In genomic region chr22:44422742-44423370, GRCh38 we compare ENCODE assay signal across 21 cellular contexts.
A peak's percentile ranks its signal among the peaks of the same experiment; 100 is the strongest.
DNase-seq lines count a peak whose midpoint lies in the region; ATAC-seq and TF ChIP-seq lines count a peak whose summit lies in the region.
"Had no signal": no experiment of that assay in that cellular context is flagged by ENCODE, and none has a peak within 500 bp of the region (broad histone marks: within the 10 kb centered on the region; RNA-seq: fewer than 3 reads in every experiment).

No MANE protein-coding gene starts in this region.

- dilution Hi-C loops in IMR-90 (cut with HindIII; ENCODE audit: low sequenced_read_pairs, unreplicated experiment), result no loop called here

- no peak overlapping the region for H3K4me2 ChIP-seq in IMR-90 (ENCODE audit: low read depth, low read length)

- intact Hi-C loops in IMR-90 (cut with micrococcal nuclease) (no loop called here), sigmoid colon (cut with DNase I) (no loop called here)

- no peaks in the 10 kb centered on the region for H3K79me1 ChIP-seq in IMR-90 (ENCODE audit: low read depth in 1 of 2, low read length in 2 of 2)

- no peak overlapping the region for H2AK5ac ChIP-seq in IMR-90 (ENCODE audit: low read depth, low read length)

- WGBS in IMR-90 (ENCODE audit: extremely low coverage in 2 of 2, insufficient read length in 1 of 2), 2 experiments, result 75% methylated on average over 6 of the region's 12 CpGs; no CpG with 5 or more reads in 1 of the 2 experiments
- 66 to 68% methylated on average over 12 of the region's 12 CpGs for WGBS in sigmoid colon, 2 donors

- H4K8ac ChIP-seq in IMR-90 (ENCODE audit: low read depth in 2 of 2, low read length in 2 of 2), result no peak overlapping the region

- no peak overlapping the region for H2BK5ac ChIP-seq in IMR-90 (ENCODE audit: low read depth, low read length, poor library complexity, severe bottlenecking)

- peak overlapping the region; percentile 26 for H2AFZ ChIP-seq in IMR-90 (replicated peaks; ENCODE audit: low read length, poor library complexity)

- no peak overlapping the region for H3K14ac ChIP-seq in IMR-90 (replicated peaks; ENCODE audit: low read depth, low read length)

- H3K36me3 ChIP-seq in IMR-90 (ENCODE audit: control insufficient read depth, insufficient read depth, low read length) (no peaks in the 10 kb centered on the region), sigmoid colon (no peaks in the 10 kb centered on the region)
- H3K36me3 ChIP-seq: suprapubic skin had no signal

- no peak overlapping the region for H3K4ac ChIP-seq in IMR-90 (ENCODE audit: low read depth, low read length)

- H2BK120ac ChIP-seq in IMR-90 (ENCODE audit: low read depth, low read length), result no peak overlapping the region

- H3K9me3 ChIP-seq in IMR-90 (ENCODE audit: control insufficient read depth, insufficient read depth, low read length) (peaks cover 11% of the 10 kb centered on the region), sigmoid colon (peaks cover 0 to 14% (median 7%) of the 10 kb centered on the region in 4 donors)

- H2BK20ac ChIP-seq in IMR-90 (ENCODE audit: low read depth, low read length), result no peak overlapping the region

- H3K23ac ChIP-seq in IMR-90 (ENCODE audit: low read depth, low read length), result no peak overlapping the region

- no peak overlapping the region for H4K91ac ChIP-seq in IMR-90 (ENCODE audit: insufficient read depth, low read depth, low read length)

- TF ChIP-seq RAD21 in IMR-90 (IDR thresholded peaks at IDR 0.05; ENCODE audit: low read length), result no peak

- no peak overlapping the region for H2AK9ac ChIP-seq in IMR-90 (replicated peaks; ENCODE audit: low read depth, low read length, poor library complexity)

- H3K4me1 ChIP-seq in IMR-90 (ENCODE audit: control insufficient read depth, insufficient read depth, low read length) (peaks cover 4% of the 10 kb centered on the region; the same call in 1 of the 2 replicates), sigmoid colon (peaks cover 0 to 6% (median 0%) of the 10 kb centered on the region in 4 donors)
- H3K4me1 ChIP-seq: suprapubic skin had no signal

- H3K27ac ChIP-seq in IMR-90 (ENCODE audit: insufficient read depth, low read length), result no peak overlapping the region
- H3K27ac ChIP-seq in sigmoid colon, result no peak overlapping the region
- H3K27ac ChIP-seq: suprapubic skin had no signal

- H3K18ac ChIP-seq in IMR-90 (ENCODE audit: low read depth, low read length), result no peak overlapping the region

- CTCF ChIA-PET in IMR-90 (lab: Yijun Ruan, JAX), result no interaction called here

- H3K27me3 ChIP-seq in IMR-90 (ENCODE audit: control insufficient read depth, insufficient read depth, low read length) (peaks cover 6% of the 10 kb centered on the region), sigmoid colon (no peaks in the 10 kb centered on the region)

- ATAC-seq in IMR-90 (ENCODE audit: low read depth) (no peak), HG02970 (IDR thresholded peaks at IDR 0.05; ENCODE audit: low FRiP score, unreplicated experiment) (no peak), GM18861 (IDR thresholded peaks at IDR 0.05; ENCODE audit: unreplicated experiment) (no peak)
- ATAC-seq: naive thymus-derived CD8-positive, alpha-beta T cell; stimulated activated naive B cell treated with anti-CD40 and anti-IgM and Interleukin-4, amounts not matched to agents 10 μg/mL and 1 μg/mL and 100 μg/mL, for 72 hours; T-helper 17 cell had no signal

- TF ChIP-seq CTCF in IMR-90 (conservative IDR thresholded peaks at IDR 0.05; ENCODE audit: low read depth, low read length), result no peak
- TF ChIP-seq CTCF in sigmoid colon (IDR thresholded peaks at IDR 0.05), result no peak

- no peak for DNase-seq in IMR-90
- DNase-seq in UCSD-AML1 (lab: John Stamatoyannopoulos, UW; ENCODE audit: unreplicated experiment), result peak; percentile 67
- peak; percentile 60 for DNase-seq in mesenteric fat pad (ENCODE audit: low spot score)
- peak; percentile 44 for DNase-seq in sigmoid colon
- no peak for DNase-seq in GM19240 (ENCODE audit: insufficient read length, low spot score)
- DNase-seq: activated naive CD4-positive, alpha-beta T cell; C1 segment of cervical spinal cord; dermis blood vessel endothelial cell; left cardiac atrium; NCI-H1048; NCI-H1694; NCI-H2227 treated with DMSO at 0.1 percent for 48 hours; NCI-H526 treated with DMSO at 0.1 percent for 48 hours; RPMI8226; stimulated activated CD4-positive, alpha-beta T cell treated with anti-CD3 and anti-CD28 coated beads, Interleukin-15, amount 100 ng/mL, for 24 hours; stimulated activated naive B cell treated with anti-CD40 and anti-IgM and Interleukin-4, amounts not matched to agents 10 μg/mL and 1 μg/mL and 100 μg/mL, for 72 hours; T-helper 17 cell had no signal

- no peak overlapping the region for H4K5ac ChIP-seq in IMR-90 (ENCODE audit: low read depth, low read length)

- no peaks in the 10 kb centered on the region for H4K20me1 ChIP-seq in IMR-90 (ENCODE audit: insufficient read depth, low read length)

- no peak overlapping the region for H3K9ac ChIP-seq in IMR-90 (ENCODE audit: low read depth, low read length)

- no peak overlapping the region for H2BK15ac ChIP-seq in IMR-90 (ENCODE audit: low read depth, low read length)

- H3K9me1 ChIP-seq in IMR-90 (ENCODE audit: insufficient read depth, low read length), result no peaks in the 10 kb centered on the region

- in situ Hi-C loops in IMR-90 (cut with MboI; ENCODE audit: low sequenced_read_pairs), result no loop called here

- no peak overlapping the region for H3K56ac ChIP-seq in IMR-90 (ENCODE audit: extremely low read depth, insufficient read depth, low read length)

- no peak for TF ChIP-seq EP300 in sigmoid colon (IDR thresholded peaks at IDR 0.05)

- POLR2A ChIA-PET in IMR-90 (lab: Charles Lee; ENCODE audit: unreplicated experiment), result no interaction called here

- H3K4me3 ChIP-seq in IMR-90 (ENCODE audit: insufficient read depth, low read depth, low read length), result no peak overlapping the region
- no peak overlapping the region for H3K4me3 ChIP-seq in sigmoid colon
- H3K4me3 ChIP-seq: suprapubic skin had no signal

- TF ChIP-seq POLR2A in IMR-90 (IDR thresholded peaks at IDR 0.05; ENCODE audit: low read depth, low read length), result no peak
- no peak for TF ChIP-seq POLR2A in sigmoid colon (IDR thresholded peaks at IDR 0.05)

- no TSS peak for BruUV-seq in IMR-90 (replicated peaks; lab: Mats Ljungman, UMichigan)

TF ChIP-seq in IMR-90, 13 proteins besides CTCF, POLR2A, EP300 and RAD21:
- no peak for TF ChIP-seq USF2 (IDR thresholded peaks at IDR 0.05; ENCODE audit: low read depth, low read length)
- no peak for TF ChIP-seq MAFK (IDR thresholded peaks at IDR 0.05; ENCODE audit: low read depth, low read length)
- TF ChIP-seq RCOR1 (IDR thresholded peaks at IDR 0.05; ENCODE audit: insufficient replicate concordance, low read length), result no peak
- no peak for TF ChIP-seq FOS (IDR thresholded peaks at IDR 0.05; ENCODE audit: low read depth, low read length)
- no peak for TF ChIP-seq NFE2L2 (IDR thresholded peaks at IDR 0.05; ENCODE audit: low read depth, low read length)

Comparison
In these comparisons a context has a peak if more than half of its experiments do, and no peak if none do; other contexts are left out.
1. DNase-seq: peak in UCSD-AML1 (single experiment), mesenteric fat pad (single experiment) and sigmoid colon (single experiment); none in IMR-90 (single experiment) and GM19240 (single experiment).